Comparison of ENCODE assay signal across 8 cellular contexts in the genomic region with DNA sequence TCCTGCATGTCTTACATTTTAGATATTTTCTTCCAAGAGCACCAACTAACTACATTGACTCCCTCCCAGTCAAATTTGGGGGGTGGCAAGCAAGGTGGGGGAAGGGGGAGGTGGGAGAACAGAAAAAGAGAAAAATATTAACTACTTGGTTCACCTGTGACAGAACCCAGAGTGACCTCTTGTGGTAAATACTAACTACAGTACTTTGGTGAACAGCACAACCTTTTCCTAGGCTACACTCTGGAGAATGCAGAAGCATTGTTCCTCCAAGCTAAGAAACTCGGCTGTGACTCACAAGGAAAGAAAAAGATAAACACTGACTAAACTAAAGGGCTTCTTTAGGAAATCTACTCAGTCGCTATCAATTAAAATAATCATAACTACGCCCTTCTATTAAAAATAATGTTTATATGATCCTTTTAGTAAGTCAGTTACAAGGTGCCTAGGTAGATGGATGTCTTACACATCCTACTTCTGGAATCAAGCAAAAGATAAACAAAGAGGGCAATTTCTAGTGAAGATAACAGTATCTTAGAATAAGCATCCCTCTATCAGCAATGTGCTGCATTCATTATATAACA. TPM values are rescaled to one million over a fixed set of nuclear protein-coding genes. Genes with fewer than 3 reads are reported as not detected.
DNase-seq lines count a peak whose midpoint lies in the region; ATAC-seq and TF ChIP-seq lines count a peak whose summit lies in the region.

No MANE protein-coding gene starts in this region.

- no peak overlapping the region for H2BK12ac ChIP-seq in mesenchymal stem cell (ENCODE audit: low read length in 2 of 2)

- no peaks in the 10 kb centered on the region for H3K36me3 ChIP-seq in mesenchymal stem cell (ENCODE audit: control insufficient read depth in 1 of 2, insufficient read depth in 2 of 2, low read depth in 1 of 2, low read length in 2 of 2)

- H3K4me1 ChIP-seq in mesenchymal stem cell (ENCODE audit: control insufficient read depth, insufficient read depth, low read depth, low read length), result no peaks in the 10 kb centered on the region

- DNase-seq in GM10266 (ENCODE audit: extremely low spot score) (no peak), NCI-H1436 (lab: John Stamatoyannopoulos, UW) (peak; percentile 37), amniotic stem cell (lab: John Stamatoyannopoulos, UW) (peak; percentile 70), mesenchymal stem cell (peak; percentile 39), AG08395 (ENCODE audit: low spot score) (no peak)
- DNase-seq in stimulated activated CD4-positive, alpha-beta T cell treated with anti-CD3 and anti-CD28 coated beads, Interleukin-4, amount 100 ng/mL, for 1 hour, result no peak
- DNase-seq in stimulated activated CD8-positive, alpha-beta memory T cell treated with anti-CD3 and anti-CD28 coated beads, Interleukin-4, amount 100 ng/mL, for 48 hours, result no peak

- peak; percentile 33 for TF ChIP-seq CTCF in GM10266 (IDR thresholded peaks at IDR 0.05; ENCODE audit: control insufficient read depth, insufficient read depth, low read depth, missing control alignments)

- H3K4me2 ChIP-seq in mesenchymal stem cell (ENCODE audit: low read length, poor library complexity, severe bottlenecking), result no peak overlapping the region

- no peak overlapping the region for H3K18ac ChIP-seq in mesenchymal stem cell (ENCODE audit: low read depth in 1 of 2, low read length in 2 of 2)

- no peaks in the 10 kb centered on the region for H3K9me3 ChIP-seq in mesenchymal stem cell (ENCODE audit: control insufficient read depth, low read length)

- WGBS in mesenchymal stem cell, result 0% methylated on average over 1 of the region's 3 CpGs

- no peak overlapping the region for H2BK120ac ChIP-seq in mesenchymal stem cell (ENCODE audit: low read depth, low read length)

- ATAC-seq in HG02610 (IDR thresholded peaks at IDR 0.05; ENCODE audit: unreplicated experiment), result no peak

- H2AFZ ChIP-seq in mesenchymal stem cell (ENCODE audit: low read depth, low read length), result no peak overlapping the region

- H3K4ac ChIP-seq in mesenchymal stem cell (ENCODE audit: low read depth in 1 of 2, low read length in 2 of 2), result no peak overlapping the region

- H3K9ac ChIP-seq in mesenchymal stem cell (ENCODE audit: low read length), result no peak overlapping the region

- H3K27me3 ChIP-seq in mesenchymal stem cell (ENCODE audit: control insufficient read depth in 1 of 2, insufficient read depth in 1 of 2, low read length in 2 of 2), result peaks cover 16 to 17% of the 10 kb centered on the region in 2 experiments

- no peak overlapping the region for H3K27ac ChIP-seq in mesenchymal stem cell (ENCODE audit: low read length, poor library complexity, severe bottlenecking)

- no peak overlapping the region for H3K14ac ChIP-seq in mesenchymal stem cell (ENCODE audit: low read length in 2 of 2)

- H2BK5ac ChIP-seq in mesenchymal stem cell (ENCODE audit: low read depth, low read length, poor library complexity, severe bottlenecking), result no peak overlapping the region

- H2BK15ac ChIP-seq in mesenchymal stem cell (ENCODE audit: low read depth, poor library complexity, severe bottlenecking), result no peak overlapping the region

- no peak overlapping the region for H4K91ac ChIP-seq in mesenchymal stem cell (ENCODE audit: low read length)

- no peak overlapping the region for H3K4me3 ChIP-seq in mesenchymal stem cell (ENCODE audit: insufficient read depth in 1 of 2, low read depth in 1 of 2, low read length in 2 of 2)

- no peaks in the 10 kb centered on the region for H3K79me1 ChIP-seq in mesenchymal stem cell (replicated peaks; ENCODE audit: low read length, poor library complexity, severe bottlenecking)

- no peak overlapping the region for H4K8ac ChIP-seq in mesenchymal stem cell (ENCODE audit: low read length)

- H3K23ac ChIP-seq in mesenchymal stem cell (ENCODE audit: low read length in 2 of 2), result no peak overlapping the region

- no peak overlapping the region for H2AK5ac ChIP-seq in mesenchymal stem cell (ENCODE audit: low read length, severe bottlenecking)

RNA-seq across cellular contexts. Expression of gene KCNH5, which starts 5.4 kb away (rescaled TPM):
- not detected for polyA plus RNA-seq in mesenchymal stem cell (2013, experiment 1 of 2)
- 0.01 TPM for polyA plus RNA-seq in mesenchymal stem cell (2013, experiment 2 of 2)

Comparison
In these comparisons a context has a peak if more than half of its experiments do, and no peak if none do; other contexts are left out.
1. DNase-seq: peak in NCI-H1436 (single experiment), amniotic stem cell (single experiment) and mesenchymal stem cell (single experiment); none in GM10266 (single experiment), stimulated activated CD4-positive, alpha-beta T cell treated with anti-CD3 and anti-CD28 coated beads, Interleukin-4, amount 100 ng/mL, for 1 hour (single experiment), AG08395 (single experiment) and stimulated activated CD8-positive, alpha-beta memory T cell treated with anti-CD3 and anti-CD28 coated beads, Interleukin-4, amount 100 ng/mL, for 48 hours (single experiment).